In genomic region chr14:68622856-68623255, GRCh38 we compare ENCODE assay signal across 20 cellular contexts.
DNase-seq lines count a peak whose midpoint lies in the region; ATAC-seq, FAIRE-seq and TF ChIP-seq lines count a peak whose summit lies in the region.
"Had no signal": no experiment of that assay in that cellular context is flagged by ENCODE, and none has a peak within 500 bp of the region (broad histone marks: within the 10 kb centered on the region; RNA-seq: fewer than 3 reads in every experiment).

No MANE protein-coding gene starts in this region.

- H3K4me2 ChIP-seq in IMR-90 (ENCODE audit: low read depth, low read length) = no peak overlapping the region

- in situ Hi-C loops in IMR-90 (cut with MboI; ENCODE audit: low sequenced_read_pairs) = no loop called here

- H3K56ac ChIP-seq in IMR-90 (ENCODE audit: extremely low read depth, insufficient read depth, low read length) = no peak overlapping the region

- POLR2A ChIA-PET in Caco-2 (lab: Charles Lee) (interaction anchor here (0.6 kb wide), 1 partner anchor 18 kb away, joined by 3 read pairs; no protein-coding TSS in a partner anchor), IMR-90 (lab: Charles Lee; ENCODE audit: unreplicated experiment) (no interaction called here)

- no peak for ATAC-seq in IMR-90 (ENCODE audit: low read depth)
- no peak for ATAC-seq in GM18873 (IDR thresholded peaks at IDR 0.05; ENCODE audit: low FRiP score, unreplicated experiment)
- no peak for ATAC-seq in HG02642 (IDR thresholded peaks at IDR 0.05; ENCODE audit: poor library complexity, unreplicated experiment)
- ATAC-seq: CD8-positive, alpha-beta T cell; effector memory CD8-positive, alpha-beta T cell; left cardiac atrium had no signal

- no peak for FAIRE-seq in RCC 7860 (lab: Jason Lieb, UNC)
- FAIRE-seq: small intestine had no signal

- TF ChIP-seq RAD21 in IMR-90 (IDR thresholded peaks at IDR 0.05; ENCODE audit: low read length) = no peak

- TF ChIP-seq CTCF in Caco-2 (IDR thresholded peaks at IDR 0.05; ENCODE audit: insufficient read depth in 1 of 2, low read depth in 1 of 2, low read length in 1 of 2, severe bottlenecking in 1 of 2, unreplicated experiment in 1 of 2) = no peak
- no peak for TF ChIP-seq CTCF in IMR-90 (conservative IDR thresholded peaks at IDR 0.05; ENCODE audit: low read depth, low read length)
- TF ChIP-seq CTCF in WERI-Rb-1 (IDR thresholded peaks at IDR 0.05; ENCODE audit: low read depth, low read length) = no peak
- TF ChIP-seq CTCF in nephron progenitor cell (IDR thresholded peaks at IDR 0.05) = no peak
- no peak for TF ChIP-seq CTCF in GM20000 (IDR thresholded peaks at IDR 0.05; ENCODE audit: extremely low read depth, missing control alignments)

- CTCF ChIA-PET in Caco-2 (lab: Charles Lee) (no interaction called here), IMR-90 (lab: Yijun Ruan, JAX) (no interaction called here)

- peak overlapping the region; percentile 38; the same call in 1 of the 3 replicates for H2BK15ac ChIP-seq in IMR-90 (ENCODE audit: low read depth, low read length)

- no peak overlapping the region for H3K14ac ChIP-seq in IMR-90 (replicated peaks; ENCODE audit: low read depth, low read length)

- H3K27me3 ChIP-seq in Caco-2 (replicated peaks; ENCODE audit: control insufficient read depth, insufficient read depth, low read length) (no peaks in the 10 kb centered on the region), IMR-90 (ENCODE audit: control insufficient read depth, insufficient read depth, low read length) (no peaks in the 10 kb centered on the region), WERI-Rb-1 (ENCODE audit: insufficient read depth, low read depth, severe bottlenecking) (no peaks in the 10 kb centered on the region)
- H3K27me3 ChIP-seq: stomach, upper lobe of left lung had no signal

- DNase-seq in Caco-2 (no peak), IMR-90 (no peak), WERI-Rb-1 (peak; percentile 21), nephron progenitor cell (no peak), RCC 7860 (ENCODE audit: low spot score) (no peak), GM20000 (ENCODE audit: low spot score) (no peak)
- DNase-seq: activated CD4-positive, CD25-positive, alpha-beta regulatory T cell treated with anti-CD3 and anti-CD28 coated beads, Interleukin-2, amount 50 U/mL, for 72 hours; activated naive CD8-positive, alpha-beta T cell treated with anti-CD3 and anti-CD28 coated beads, Interleukin-2, amount 10 ng/mL, durations not matched to agents 7 days and 5 days; effector memory CD8-positive, alpha-beta T cell; left cardiac atrium; mesendoderm; NCI-H1436 treated with DMSO at 0.1 percent for 48 hours; small intestine; stomach; upper lobe of left lung had no signal

- H4K5ac ChIP-seq in IMR-90 (ENCODE audit: low read depth, low read length) = no peak overlapping the region

- no peak overlapping the region for H4K8ac ChIP-seq in IMR-90 (ENCODE audit: low read depth in 2 of 2, low read length in 2 of 2)

- H2AK9ac ChIP-seq in IMR-90 (replicated peaks; ENCODE audit: low read depth, low read length, poor library complexity) = no peak overlapping the region

- BruUV-seq in Caco-2 (replicated peaks; lab: Mats Ljungman, UMichigan) (no TSS peak), IMR-90 (replicated peaks; lab: Mats Ljungman, UMichigan) (no TSS peak)

- H3K9me3 Mint-ChIP-seq in Caco-2 (ENCODE audit: unreplicated experiment) = peaks cover 10% of the 10 kb centered on the region
- H3K9me3 Mint-ChIP-seq in nephron progenitor cell = peaks cover 22% of the 10 kb centered on the region

- H3K4ac ChIP-seq in IMR-90 (ENCODE audit: low read depth, low read length) = 0 out of 2 replicates have a peak overlapping the region, but pooled peaks have one; percentile 44

- no peaks in the 10 kb centered on the region for H4K20me1 ChIP-seq in IMR-90 (ENCODE audit: insufficient read depth, low read length)

- intact Hi-C loops in Caco-2 (cut with micrococcal nuclease; ENCODE audit: unreplicated experiment) (no loop called here), IMR-90 (cut with micrococcal nuclease) (no loop called here)

- H3K27me3 Mint-ChIP-seq in Caco-2 (ENCODE audit: insufficient read depth, unreplicated experiment) = no peaks in the 10 kb centered on the region
- peaks cover 8% of the 10 kb centered on the region for H3K27me3 Mint-ChIP-seq in nephron progenitor cell (ENCODE audit: low read depth, poor library complexity)
- H3K27me3 Mint-ChIP-seq: effector memory CD8-positive, alpha-beta T cell had no signal

- H3K36me3 ChIP-seq in Caco-2 (ENCODE audit: control insufficient read depth, insufficient read depth, low read length) (no peaks in the 10 kb centered on the region), IMR-90 (ENCODE audit: control insufficient read depth, insufficient read depth, low read length) (no peaks in the 10 kb centered on the region), WERI-Rb-1 (no peaks in the 10 kb centered on the region)
- H3K36me3 ChIP-seq: HAP-1, prostate gland, stomach, upper lobe of left lung had no signal

- no peak overlapping the region for H3K23ac ChIP-seq in IMR-90 (ENCODE audit: low read depth, low read length)

- H2BK20ac ChIP-seq in IMR-90 (ENCODE audit: low read depth, low read length) = no peak overlapping the region

- H3K4me3 Mint-ChIP-seq in Caco-2 (ENCODE audit: unreplicated experiment) = no peak overlapping the region
- H3K4me3 Mint-ChIP-seq in nephron progenitor cell = no peak overlapping the region
- H3K4me3 Mint-ChIP-seq: activated naive CD8-positive, alpha-beta T cell treated with anti-CD3 and anti-CD28 coated beads, Interleukin-2, amount 10 ng/mL, durations not matched to agents 7 days and 5 days; CD8-positive, alpha-beta T cell; effector memory CD8-positive, alpha-beta T cell had no signal

- H3K27ac ChIP-seq in IMR-90 (ENCODE audit: insufficient read depth, low read length) (no peak overlapping the region), WERI-Rb-1 (peak overlapping the region; percentile 55)
- H3K27ac ChIP-seq: prostate gland, upper lobe of left lung had no signal

- H3K27ac Mint-ChIP-seq in Caco-2 (ENCODE audit: unreplicated experiment) (peak overlapping the region; percentile 69), nephron progenitor cell (peak overlapping the region; percentile 86)
- H3K27ac Mint-ChIP-seq: activated naive CD8-positive, alpha-beta T cell treated with anti-CD3 and anti-CD28 coated beads, Interleukin-2, amount 10 ng/mL, durations not matched to agents 7 days and 5 days; CD8-positive, alpha-beta T cell; effector memory CD8-positive, alpha-beta T cell had no signal

- H3K9me3 ChIP-seq in Caco-2 = peaks cover 11% of the 10 kb centered on the region
- H3K9me3 ChIP-seq in IMR-90 (ENCODE audit: control insufficient read depth, insufficient read depth, low read length) = peaks cover 2% of the 10 kb centered on the region
- H3K9me3 ChIP-seq in WERI-Rb-1 (ENCODE audit: severe bottlenecking) = peaks cover 9% of the 10 kb centered on the region
- H3K9me3 ChIP-seq: HAP-1, prostate gland had no signal

- H2BK5ac ChIP-seq in IMR-90 (ENCODE audit: low read depth, low read length, poor library complexity, severe bottlenecking) = no peak overlapping the region

- H2BK120ac ChIP-seq in IMR-90 (ENCODE audit: low read depth, low read length) = no peak overlapping the region

- no peak overlapping the region for H3K9ac ChIP-seq in IMR-90 (ENCODE audit: low read depth, low read length)

- peaks cover 6% of the 10 kb centered on the region for H3K36me3 Mint-ChIP-seq in Caco-2 (ENCODE audit: insufficient read depth, unreplicated experiment)
- peaks cover 15% of the 10 kb centered on the region for H3K36me3 Mint-ChIP-seq in nephron progenitor cell (ENCODE audit: low read depth)

- H4K91ac ChIP-seq in IMR-90 (ENCODE audit: insufficient read depth, low read depth, low read length) = no peak overlapping the region

- WGBS in IMR-90 (ENCODE audit: extremely low coverage in 2 of 2, insufficient read length in 1 of 2), 2 experiments = no CpG with 5 or more reads among the region's 5 CpGs

- H3K4me1 ChIP-seq in Caco-2 (peaks cover 30% of the 10 kb centered on the region), IMR-90 (ENCODE audit: control insufficient read depth, insufficient read depth, low read length) (peaks cover 9% of the 10 kb centered on the region; the same call in 1 of the 2 replicates)
- H3K4me1 ChIP-seq: HAP-1, prostate gland had no signal

- dilution Hi-C loops in IMR-90 (cut with HindIII; ENCODE audit: low sequenced_read_pairs, unreplicated experiment) = no loop called here

- H3K4me3 ChIP-seq in Caco-2 (ENCODE audit: low read depth, low read length) = no peak overlapping the region
- no peak overlapping the region for H3K4me3 ChIP-seq in IMR-90 (ENCODE audit: insufficient read depth, low read depth, low read length)
- H3K4me3 ChIP-seq in WERI-Rb-1 (ENCODE audit: low read depth, low read length) = no peak overlapping the region
- H3K4me3 ChIP-seq: HAP-1, prostate gland, stomach, upper lobe of left lung had no signal

- H2AK5ac ChIP-seq in IMR-90 (ENCODE audit: low read depth, low read length) = no peak overlapping the region

- H2AFZ ChIP-seq in IMR-90 (replicated peaks; ENCODE audit: low read length, poor library complexity) = no peak overlapping the region

- peaks cover 15% of the 10 kb centered on the region for H3K4me1 Mint-ChIP-seq in Caco-2 (ENCODE audit: low read depth, unreplicated experiment)
- H3K4me1 Mint-ChIP-seq in nephron progenitor cell = peaks cover 85% of the 10 kb centered on the region

- peaks cover 8% of the 10 kb centered on the region; the same call in 1 of the 2 replicates for H3K9me1 ChIP-seq in IMR-90 (ENCODE audit: insufficient read depth, low read length)

- no peaks in the 10 kb centered on the region for H3K79me1 ChIP-seq in IMR-90 (ENCODE audit: low read depth in 1 of 2, low read length in 2 of 2)

- no peak overlapping the region for H3K18ac ChIP-seq in IMR-90 (ENCODE audit: low read depth, low read length)

- no peak for TF ChIP-seq POLR2A in IMR-90 (IDR thresholded peaks at IDR 0.05; ENCODE audit: low read depth, low read length)

TF ChIP-seq in IMR-90, 13 proteins besides CTCF, POLR2A, EP300 and RAD21 (continues in another document):
- no peak for TF ChIP-seq BHLHE40 (IDR thresholded peaks at IDR 0.05; ENCODE audit: low read depth, low read length)
- no peak for TF ChIP-seq CHD1 (IDR thresholded peaks at IDR 0.05; ENCODE audit: low read depth, low read length)
- TF ChIP-seq RCOR1 (IDR thresholded peaks at IDR 0.05; ENCODE audit: insufficient replicate concordance, low read length) = no peak
- no peak for TF ChIP-seq ELK1 (IDR thresholded peaks at IDR 0.05; ENCODE audit: borderline replicate concordance, low read depth, low read length)
- no peak for TF ChIP-seq SMC3 (IDR thresholded peaks at IDR 0.05; ENCODE audit: low read depth, low read length)
- TF ChIP-seq NFE2L2 (IDR thresholded peaks at IDR 0.05; ENCODE audit: low read depth, low read length) = no peak
- TF ChIP-seq RFX5 (IDR thresholded peaks at IDR 0.05; ENCODE audit: low read depth, low read length) = no peak
